ENCODE assay signal across 6 cellular contexts in genomic region chr9:3928590-3928989, GRCh38.
"Had no signal": no experiment of that assay in that cellular context is flagged by ENCODE, and none has a peak within 500 bp of the region (broad histone marks: within the 10 kb centered on the region; RNA-seq: fewer than 3 reads in every experiment).

No MANE protein-coding gene starts in this region.

- H3K27ac ChIP-seq: GM23248 had no signal

- H3K4me1 Mint-ChIP-seq: IgD-negative memory B cell had no signal

- H3K4me3 ChIP-seq: GM23248, HAP-1 had no signal

- H3K36me3 Mint-ChIP-seq: IgD-negative memory B cell had no signal

- H3K27ac Mint-ChIP-seq: IgD-negative memory B cell had no signal

- H3K9ac ChIP-seq: GM23248 had no signal

- FAIRE-seq: HTR-8/SVneo had no signal

- H3K36me3 ChIP-seq: HAP-1 had no signal

- DNase-seq: GM23248, GOT3, H7 had no signal

- H3K4me3 Mint-ChIP-seq: IgD-negative memory B cell had no signal

- H3K9me3 ChIP-seq: HAP-1 had no signal

- H2AFZ ChIP-seq: GM23248 had no signal
